Comparison of ENCODE assay signal across 1 cellular context in the genomic region with DNA sequence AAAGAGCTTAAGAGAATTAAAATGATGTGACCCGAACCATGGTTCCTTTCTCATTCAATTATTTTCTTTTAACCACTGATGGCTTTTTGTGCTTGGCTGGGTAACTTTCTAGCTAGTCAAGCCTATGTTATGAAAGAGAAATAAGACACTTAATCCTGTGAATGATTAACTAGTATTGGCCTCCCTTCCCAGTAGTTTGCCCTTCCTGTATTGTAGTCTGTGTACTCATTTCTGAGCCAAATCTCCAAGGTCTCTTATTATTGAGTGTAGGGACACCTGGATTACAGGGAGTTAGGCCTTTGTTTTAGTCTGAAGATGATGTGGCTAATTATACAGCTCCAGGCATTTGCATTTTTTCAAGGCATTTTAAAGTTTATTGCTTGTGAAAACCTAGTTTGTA.
TF ChIP-seq lines count a peak whose summit lies in the region.

No MANE protein-coding gene starts in this region.

TF ChIP-seq in IMR-90, 13 proteins besides CTCF, POLR2A, EP300 and RAD21 (continued from another document):
- TF ChIP-seq ELK1 (IDR thresholded peaks at IDR 0.05; ENCODE audit: borderline replicate concordance, low read depth, low read length), result no peak
